ENCODE assay signal across 15 cellular contexts in genomic region chr12:132020292-132020691, GRCh38.
DNase-seq lines count a peak whose midpoint lies in the region; TF ChIP-seq lines count a peak whose summit lies in the region.
"Had no signal": no experiment of that assay in that cellular context is flagged by ENCODE, and none has a peak within 500 bp of the region (broad histone marks: within the 10 kb centered on the region; RNA-seq: fewer than 3 reads in every experiment).

No MANE protein-coding gene starts in this region.

- DNase-seq in NCI-H1417 (lab: John Stamatoyannopoulos, UW), result peak in 2 of 3 experiments; percentile 76 to 95
- DNase-seq in NCI-H1417 treated with DMSO at 0.1 percent for 48 hours (lab: John Stamatoyannopoulos, UW), result peak; percentile 89
- DNase-seq in posterior vena cava (ENCODE audit: low spot score), result peak; percentile 25
- DNase-seq in stimulated activated CD4-positive, alpha-beta T cell treated with anti-CD3 and anti-CD28 coated beads, Interleukin-4, amount 100 ng/mL, for 24 hours, result no peak
- no peak for DNase-seq in osteocyte (ENCODE audit: extremely low spot score, unreplicated experiment)
- no peak for DNase-seq in cerebellar cortex (ENCODE audit: low spot score)
- DNase-seq: BE2C; CD4-positive, alpha-beta memory T cell; DMS153; DMS79 treated with DMSO at 0.1 percent for 48 hours; EL; H9 had no signal

- intact Hi-C loops in posterior vena cava (cut with DNase I), result no loop called here

- peaks cover 10% of the 10 kb centered on the region for H3K4me1 ChIP-seq in endocrine pancreas (ENCODE audit: control insufficient read depth, insufficient read depth, low read length)
- H3K4me1 ChIP-seq: A549, BE2C had no signal

- no peaks in the 10 kb centered on the region for H3K27me3 ChIP-seq in endocrine pancreas (ENCODE audit: control insufficient read depth, insufficient read depth, low read length)
- H3K27me3 ChIP-seq: BE2C had no signal

- no peaks in the 10 kb centered on the region for H3K27me3 Mint-ChIP-seq in osteocyte (ENCODE audit: unreplicated experiment)
- H3K27me3 Mint-ChIP-seq: CD4-positive, alpha-beta memory T cell had no signal

- H3K4me1 Mint-ChIP-seq in osteocyte (ENCODE audit: unreplicated experiment), result no peaks in the 10 kb centered on the region
- H3K4me1 Mint-ChIP-seq: CD4-positive, alpha-beta memory T cell; GM23338; H9 had no signal

- H3K4me3 Mint-ChIP-seq in osteocyte (ENCODE audit: unreplicated experiment), result no peak overlapping the region
- H3K4me3 Mint-ChIP-seq: CD4-positive, alpha-beta memory T cell; GM23338; H9 had no signal

- no peak overlapping the region for H3K9ac ChIP-seq in endocrine pancreas (ENCODE audit: control insufficient read depth, insufficient read depth, low read length)

- peaks cover 3% of the 10 kb centered on the region for H3K36me3 ChIP-seq in endocrine pancreas (ENCODE audit: control insufficient read depth, insufficient read depth, low read length)

- peak overlapping the region; percentile 25 for H3K4me3 ChIP-seq in endocrine pancreas (ENCODE audit: control insufficient read depth, insufficient read depth, low read length)
- H3K4me3 ChIP-seq: A549, GM23338 had no signal

- no peak for TF ChIP-seq CTCF in osteocyte (IDR thresholded peaks at IDR 0.05)

- no peak overlapping the region for H3K27ac Mint-ChIP-seq in osteocyte (ENCODE audit: unreplicated experiment)
- H3K27ac Mint-ChIP-seq: GM23338 had no signal

- H3K36me3 Mint-ChIP-seq in osteocyte (ENCODE audit: unreplicated experiment), result peaks cover 57% of the 10 kb centered on the region

- no peaks in the 10 kb centered on the region for H3K9me3 ChIP-seq in endocrine pancreas (ENCODE audit: control insufficient read depth, low read length)
- H3K9me3 ChIP-seq: A549, BE2C had no signal

- H3K9me3 Mint-ChIP-seq in osteocyte (ENCODE audit: unreplicated experiment), result no peaks in the 10 kb centered on the region
- H3K9me3 Mint-ChIP-seq: CD4-positive, alpha-beta memory T cell; GM23338; H9 had no signal

Comparison
In these comparisons a context has a peak if more than half of its experiments do, and no peak if none do; other contexts are left out.
1. DNase-seq: peak in NCI-H1417 (2 of 3), NCI-H1417 treated with DMSO at 0.1 percent for 48 hours (single experiment) and posterior vena cava (single experiment); none in stimulated activated CD4-positive, alpha-beta T cell treated with anti-CD3 and anti-CD28 coated beads, Interleukin-4, amount 100 ng/mL, for 24 hours (single experiment), osteocyte (single experiment) and cerebellar cortex (single experiment).